Comparison of ENCODE assay signal across 27 cellular contexts in genomic region chr16:67864594-67864993, GRCh38. TPM values are rescaled to one million over a fixed set of nuclear protein-coding genes. Genes with fewer than 3 reads are reported as not detected.
DNase-seq lines count a peak whose midpoint lies in the region; ATAC-seq, FAIRE-seq and TF ChIP-seq lines count a peak whose summit lies in the region.
"Had no signal": no experiment of that assay in that cellular context is flagged by ENCODE, and none has a peak within 500 bp of the region (broad histone marks: within the 10 kb centered on the region; RNA-seq: fewer than 3 reads in every experiment).

No MANE protein-coding gene starts in this region.

- peaks cover 10 to 11% of the 10 kb centered on the region in 2 experiments; a peak in 4 of 5 replicates for H3K4me1 ChIP-seq in K562 (replicated peaks in 1 of 2; ENCODE audit: control insufficient read depth in 2 of 2, insufficient read depth in 2 of 2, low read length in 2 of 2)

- no peaks in the 10 kb centered on the region for H3K27me3 ChIP-seq in CD4-positive, alpha-beta T cell (ENCODE audit: control insufficient read depth, insufficient read depth, low read length)
- no peaks in the 10 kb centered on the region for H3K27me3 ChIP-seq in K562 (ENCODE audit: control insufficient read depth in 2 of 2, insufficient read depth in 2 of 2, low read length in 2 of 2)
- H3K27me3 ChIP-seq: body of pancreas, hepatocyte, pancreas had no signal

- H3K9me3 Mint-ChIP-seq in activated CD4-positive, alpha-beta T cell treated with anti-CD3 and anti-CD28 coated beads for 36 hours (ENCODE audit: low read depth): no peaks in the 10 kb centered on the region
- no peaks in the 10 kb centered on the region for H3K9me3 Mint-ChIP-seq in CD4-positive, alpha-beta T cell
- no peaks in the 10 kb centered on the region for H3K9me3 Mint-ChIP-seq in osteocyte (ENCODE audit: unreplicated experiment)
- H3K9me3 Mint-ChIP-seq: activated CD8-positive, alpha-beta T cell treated with anti-CD3 and anti-CD28 coated beads for 36 hours; activated naive CD8-positive, alpha-beta T cell treated with anti-CD3 and anti-CD28 coated beads, Interleukin-2, amount 50 U/mL, for 24 hours; CD8-positive, alpha-beta T cell; naive B cell had no signal

- in situ Hi-C loops in K562 (cut with MboI): no loop called here

- TF ChIP-seq CTCF in CD4-positive, alpha-beta T cell (IDR thresholded peaks at IDR 0.05): no peak
- TF ChIP-seq CTCF in K562 (IDR thresholded peaks at IDR 0.05 in 2 of 3, conservative IDR thresholded peaks at IDR 0.05 in 1 of 3; ENCODE audit: insufficient read depth in 2 of 3, low read depth in 1 of 3, low read length in 3 of 3): no peak
- no peak for TF ChIP-seq CTCF in osteocyte (IDR thresholded peaks at IDR 0.05)

- CTCF ChIA-PET in activated CD4-positive, alpha-beta T cell treated with anti-CD3 and anti-CD28 coated beads for 36 hours (lab: Charles Lee): interaction anchor here (4.9 kb wide), 1 partner anchor 48 kb away, joined by 22 read pairs; no protein-coding TSS in a partner anchor
- CTCF ChIA-PET in CD4-positive, alpha-beta T cell (lab: Charles Lee): interaction anchor here (4.4 kb wide), 1 partner anchor 48 kb away, joined by 21 read pairs; no protein-coding TSS in a partner anchor
- CTCF ChIA-PET in K562 (lab: Yijun Ruan, JAX; ENCODE audit: low intra/inter-chr PET ratio): interaction anchor here (0.6 to 1.7 kb wide), 3 partner anchors 23 to 192 kb away, joined by 3 to 13 read pairs (median 4); no protein-coding TSS in a partner anchor

- no peaks in the 10 kb centered on the region for H3K27me3 Mint-ChIP-seq in activated CD4-positive, alpha-beta T cell treated with anti-CD3 and anti-CD28 coated beads for 36 hours
- no peaks in the 10 kb centered on the region for H3K27me3 Mint-ChIP-seq in CD4-positive, alpha-beta T cell
- no peaks in the 10 kb centered on the region for H3K27me3 Mint-ChIP-seq in osteocyte (ENCODE audit: unreplicated experiment)
- H3K27me3 Mint-ChIP-seq: activated CD8-positive, alpha-beta T cell treated with anti-CD3 and anti-CD28 coated beads for 36 hours; activated naive CD8-positive, alpha-beta T cell treated with anti-CD3 and anti-CD28 coated beads, Interleukin-2, amount 50 U/mL, for 24 hours; naive B cell had no signal

- peaks cover 15% of the 10 kb centered on the region for H3K36me3 Mint-ChIP-seq in activated CD4-positive, alpha-beta T cell treated with anti-CD3 and anti-CD28 coated beads for 36 hours (ENCODE audit: low read depth)
- peaks cover 28% of the 10 kb centered on the region for H3K36me3 Mint-ChIP-seq in CD4-positive, alpha-beta T cell (ENCODE audit: low read depth)
- peaks cover 14% of the 10 kb centered on the region for H3K36me3 Mint-ChIP-seq in osteocyte (ENCODE audit: unreplicated experiment)
- H3K36me3 Mint-ChIP-seq: naive B cell had no signal

- H3K4me3 Mint-ChIP-seq in activated CD4-positive, alpha-beta T cell treated with anti-CD3 and anti-CD28 coated beads for 36 hours: no peak overlapping the region
- no peak overlapping the region for H3K4me3 Mint-ChIP-seq in CD4-positive, alpha-beta T cell
- H3K4me3 Mint-ChIP-seq in osteocyte (ENCODE audit: unreplicated experiment): no peak overlapping the region
- H3K4me3 Mint-ChIP-seq: activated CD8-positive, alpha-beta T cell treated with anti-CD3 and anti-CD28 coated beads for 36 hours; activated naive CD8-positive, alpha-beta T cell treated with anti-CD3 and anti-CD28 coated beads, Interleukin-2, amount 50 U/mL, for 24 hours; CD8-positive, alpha-beta T cell; naive B cell had no signal

- no peak for TF ChIP-seq RAD21 in K562 (CRISPR knock-in tag; conservative IDR thresholded peaks at IDR 0.05 in 1 of 2, IDR thresholded peaks at IDR 0.05 in 1 of 2)

- H3K9ac ChIP-seq in K562 (ENCODE audit: insufficient read depth in 1 of 2, low read depth in 2 of 2, low read length in 2 of 2): no peak overlapping the region

- no peak for DNase-seq in activated CD4-positive, alpha-beta T cell treated with anti-CD3 and anti-CD28 coated beads for 36 hours
- DNase-seq in activated CD4-positive, alpha-beta T cell treated with anti-CD3 and anti-CD28 coated beads, Interleukin-2, amount 50 U/mL, for 4 hours: no peak
- no peak for DNase-seq in CD4-positive, alpha-beta T cell
- DNase-seq in K562 (ENCODE audit: extremely low read depth in 1 of 4, low spot score in 3 of 4) (no peak), osteocyte (ENCODE audit: extremely low spot score, unreplicated experiment) (no peak), dermis blood vessel endothelial cell (no peak)
- DNase-seq: activated effector memory CD4-positive, alpha-beta T cell treated with anti-CD3 and anti-CD28 coated beads, Interleukin-2, amount 50 U/mL, for 16 hours; activated naive CD8-positive, alpha-beta T cell treated with anti-CD3 and anti-CD28 coated beads, Interleukin-2, amount 50 U/mL, for 24 hours; CD8-positive, alpha-beta T cell; DMS153; effector CD4-positive, alpha-beta T cell; naive B cell; NCI-H1694; NCI-H2171; NCI-H524 treated with DMSO at 0.1 percent for 48 hours; substantia nigra had no signal

- POLR2A ChIA-PET in activated CD4-positive, alpha-beta T cell treated with anti-CD3 and anti-CD28 coated beads for 36 hours (lab: Charles Lee): interaction anchor here (0.6 kb wide), 1 partner anchor 15 kb away, joined by 3 read pairs; no protein-coding TSS in a partner anchor
- POLR2A ChIA-PET in CD4-positive, alpha-beta T cell (lab: Charles Lee): no interaction called here
- POLR2A ChIA-PET in K562 (lab: Yijun Ruan, JAX): interaction anchor here (0.7 kb wide), 1 partner anchor 12 kb away, joined by 3 read pairs; no protein-coding TSS in a partner anchor

- H3K79me2 ChIP-seq in K562 (ENCODE audit: control insufficient read depth, insufficient read depth, low read length): peaks cover 53% of the 10 kb centered on the region

- no peak overlapping the region for H3K4me2 ChIP-seq in K562 (ENCODE audit: insufficient read depth, low read length)
- H3K4me2 ChIP-seq: hepatocyte had no signal

- no peaks in the 10 kb centered on the region for H3K9me1 ChIP-seq in K562 (ENCODE audit: control insufficient read depth, insufficient read depth, low read length)

- peaks cover 84% of the 10 kb centered on the region; the same call in 2 of the 3 replicates for H3K36me3 ChIP-seq in K562 (ENCODE audit: control insufficient read depth, insufficient read depth, low read length)

- peak overlapping the region; percentile 15 for H3K27ac Mint-ChIP-seq in activated CD4-positive, alpha-beta T cell treated with anti-CD3 and anti-CD28 coated beads for 36 hours
- H3K27ac Mint-ChIP-seq in CD4-positive, alpha-beta T cell: peak overlapping the region; percentile 22
- H3K27ac Mint-ChIP-seq in osteocyte (ENCODE audit: unreplicated experiment): peak overlapping the region; percentile 60
- H3K27ac Mint-ChIP-seq: activated CD8-positive, alpha-beta T cell treated with anti-CD3 and anti-CD28 coated beads for 36 hours; CD8-positive, alpha-beta T cell had no signal

- BruUV-seq in K562 (replicated peaks; lab: Mats Ljungman, UMichigan): no TSS peak

- no peak overlapping the region for H3K4me3 ChIP-seq in K562
- H3K4me3 ChIP-seq: body of pancreas, hepatocyte, pancreas had no signal

- H2AFZ ChIP-seq in K562 (ENCODE audit: low read depth, low read length): no peak overlapping the region
- H2AFZ ChIP-seq: hepatocyte had no signal

- H3K9me3 ChIP-seq in CD4-positive, alpha-beta T cell (ENCODE audit: control insufficient read depth, low read length): no peaks in the 10 kb centered on the region
- no peaks in the 10 kb centered on the region for H3K9me3 ChIP-seq in K562 (replicated peaks; ENCODE audit: control insufficient read depth, insufficient read depth, low read depth, low read length)
- H3K9me3 ChIP-seq: body of pancreas, pancreas had no signal

- peak; percentile 26 for ATAC-seq in activated CD4-positive, alpha-beta T cell treated with anti-CD3 and anti-CD28 coated beads for 36 hours
- ATAC-seq in CD4-positive, alpha-beta T cell (ENCODE audit: poor library complexity): no peak
- ATAC-seq in K562: peak; percentile 59; the same call in 2 of the 3 replicates
- no peak for ATAC-seq in GM19395 (IDR thresholded peaks at IDR 0.05; ENCODE audit: unreplicated experiment)
- no peak for ATAC-seq in HG02852 (IDR thresholded peaks at IDR 0.05; ENCODE audit: unreplicated experiment)
- ATAC-seq: activated naive CD8-positive, alpha-beta T cell treated with anti-CD3 and anti-CD28 coated beads, Interleukin-2, amount 50 U/mL, for 24 hours; body of pancreas had no signal

- H3K27ac ChIP-seq in CD4-positive, alpha-beta T cell (ENCODE audit: low read depth, low read length): no peak overlapping the region
- H3K27ac ChIP-seq in K562 (ENCODE audit: extremely low read depth, low read depth, low read length): no peak overlapping the region
- H3K27ac ChIP-seq: hepatocyte, VCaP had no signal

- no peak for FAIRE-seq in K562 (lab: Jason Lieb, UNC)
- FAIRE-seq: pancreas had no signal

- no peaks in the 10 kb centered on the region for H3K4me1 Mint-ChIP-seq in activated CD4-positive, alpha-beta T cell treated with anti-CD3 and anti-CD28 coated beads for 36 hours
- no peaks in the 10 kb centered on the region for H3K4me1 Mint-ChIP-seq in CD4-positive, alpha-beta T cell (ENCODE audit: low read depth)
- H3K4me1 Mint-ChIP-seq in osteocyte (ENCODE audit: unreplicated experiment): peaks cover 26% of the 10 kb centered on the region

- intact Hi-C loops in activated CD4-positive, alpha-beta T cell treated with anti-CD3 and anti-CD28 coated beads for 36 hours (cut with DNase I, micrococcal nuclease): no loop called here
- intact Hi-C loops in CD4-positive, alpha-beta T cell (cut with DNase I, micrococcal nuclease): no loop called here
- intact Hi-C loops in K562 (cut with micrococcal nuclease): no loop called here

- WGBS in K562 (ENCODE audit: insufficient coverage, low coverage, missing lambda C conversion rate): 60% methylated on average over 2 of the region's 2 CpGs

- TF ChIP-seq EP300 in K562 (IDR thresholded peaks at IDR 0.05; ENCODE audit: low read length): no peak

- H4K20me1 ChIP-seq in K562 (replicated peaks; ENCODE audit: control insufficient read depth, insufficient read depth, low read length): peaks cover 27% of the 10 kb centered on the region

- no peak for TF ChIP-seq POLR2A in K562 (conservative IDR thresholded peaks at IDR 0.05)

RNA-seq across cellular contexts. Expression of gene EDC4, which starts 8.3 kb away (rescaled TPM):
- 10 to 100 TPM; 92.8 to 96.9 TPM for total RNA-seq in activated CD4-positive, alpha-beta T cell treated with anti-CD3 and anti-CD28 coated beads for 36 hours
- 100 to 1,000 TPM; 134 to 145 TPM for total RNA-seq in CD4-positive, alpha-beta T cell
- total RNA-seq in K562 (2011; cell fraction: chromatin; rRNA removed; ENCODE audit: low replicate concordance): 174 and 524 TPM in 2 replicates
- 286 and 293 TPM in 2 replicates for total RNA-seq in K562 (2011; cell fraction: nucleolus; rRNA removed)
- 178 and 194 TPM in 2 replicates for total RNA-seq in K562 (2011; cell fraction: nucleoplasm; rRNA removed)
- total RNA-seq in K562 (2014; rRNA removed) (84.6 and 102 TPM in 2 replicates), K562 (2014; rRNA removed; fragmentation: Illumina TruSeq; extraction: Trizol) (59.5 and 74.0 TPM in 2 replicates), K562 (2015; rRNA removed; fragmentation: Illumina TruSeq; extraction: Trizol) (68.9 and 71.2 TPM in 2 replicates), K562 (2021) (111 and 131 TPM in 2 replicates), osteocyte (68.2 and 75.4 TPM in 2 replicates), dermis blood vessel endothelial cell (58.2 and 85.1 TPM in 2 replicates)
- polyA plus RNA-seq in K562 (2011; rRNA removed) (63.0 and 84.1 TPM in 2 replicates), K562 (2014; fragmentation: Illumina TruSeq; extraction: Trizol) (106 and 113 TPM in 2 replicates), K562 (2014; fragmentation: Nextera tagmentation; extraction: Ambion mirVana) (1 to 10 TPM; 1.1 to 2.7 TPM), K562 (2014; rRNA removed) (72.2 and 91.1 TPM in 2 replicates)
- 87.9 and 129 TPM in 2 replicates for polyA plus RNA-seq in K562 (2011; cell fraction: cytosol; rRNA removed)
- 408 and 453 TPM in 2 replicates for polyA plus RNA-seq in K562 (2011; cell fraction: nucleus; rRNA removed)
- polyA plus RNA-seq in K562 (2012): 75.2 and 111 TPM in 2 replicates
- 56.9 and 154 TPM in 2 replicates for polyA minus RNA-seq in K562 (2011; rRNA and poly(A)+ RNA removed)
- 115 and 124 TPM in 2 replicates for polyA minus RNA-seq in K562 (2011; cell fraction: cytosol; rRNA and poly(A)+ RNA removed)
- 72.2 and 91.3 TPM in 2 replicates for polyA minus RNA-seq in K562 (2011; cell fraction: nucleus; rRNA and poly(A)+ RNA removed)

RNA-seq across cellular contexts. Expression of gene CENPT, which starts 17.1 kb away (rescaled TPM):
- 10 to 100 TPM; 34.9 to 48.6 TPM for total RNA-seq in activated CD4-positive, alpha-beta T cell treated with anti-CD3 and anti-CD28 coated beads for 36 hours
- 10 to 100 TPM; 77.5 to 84.1 TPM for total RNA-seq in CD4-positive, alpha-beta T cell
- 148 and 303 TPM in 2 replicates for total RNA-seq in K562 (2011; cell fraction: chromatin; rRNA removed; ENCODE audit: low replicate concordance)
- total RNA-seq in K562 (2011; cell fraction: nucleolus; rRNA removed): 234 and 236 TPM in 2 replicates
- total RNA-seq in K562 (2011; cell fraction: nucleoplasm; rRNA removed): 115 and 154 TPM in 2 replicates
- total RNA-seq in K562 (2014; rRNA removed): 67.1 and 73.7 TPM in 2 replicates
- total RNA-seq in K562 (2014; rRNA removed; fragmentation: Illumina TruSeq; extraction: Trizol): 15.1 and 20.1 TPM in 2 replicates
- total RNA-seq in K562 (2015; rRNA removed; fragmentation: Illumina TruSeq; extraction: Trizol): 37.7 and 39.7 TPM in 2 replicates
- 62.9 and 65.7 TPM in 2 replicates for total RNA-seq in K562 (2021)
- polyA plus RNA-seq in K562 (2011; rRNA removed): 44.1 and 57.0 TPM in 2 replicates
- 50.3 and 77.4 TPM in 2 replicates for polyA plus RNA-seq in K562 (2011; cell fraction: cytosol; rRNA removed)
- polyA plus RNA-seq in K562 (2011; cell fraction: nucleus; rRNA removed): 431 and 574 TPM in 2 replicates
- polyA plus RNA-seq in K562 (2012): 56.5 and 66.4 TPM in 2 replicates
- 55.2 and 57.7 TPM in 2 replicates for polyA plus RNA-seq in K562 (2014; fragmentation: Illumina TruSeq; extraction: Trizol)
- 1 to 10 TPM; 3.6 to 8.3 TPM for polyA plus RNA-seq in K562 (2014; fragmentation: Nextera tagmentation; extraction: Ambion mirVana)
- 89.1 and 94.2 TPM in 2 replicates for polyA plus RNA-seq in K562 (2014; rRNA removed)
- 22.1 and 23.9 TPM in 2 replicates for polyA minus RNA-seq in K562 (2011; rRNA and poly(A)+ RNA removed)
- polyA minus RNA-seq in K562 (2011; cell fraction: cytosol; rRNA and poly(A)+ RNA removed): 24.4 and 24.6 TPM in 2 replicates
- polyA minus RNA-seq in K562 (2011; cell fraction: nucleus; rRNA and poly(A)+ RNA removed): 66.0 and 75.9 TPM in 2 replicates
- total RNA-seq in osteocyte: 46.3 and 51.2 TPM in 2 replicates
- total RNA-seq in dermis blood vessel endothelial cell: 21.7 and 30.0 TPM in 2 replicates

RNA-seq across cellular contexts. Expression of gene NUTF2, which starts 17.9 kb away (rescaled TPM):
- total RNA-seq in activated CD4-positive, alpha-beta T cell treated with anti-CD3 and anti-CD28 coated beads for 36 hours: 100 to 1,000 TPM; 156 to 249 TPM
- total RNA-seq in CD4-positive, alpha-beta T cell: 10 to 100 TPM; 24.0 to 25.7 TPM
- 64.0 and 124 TPM in 2 replicates for total RNA-seq in K562 (2011; cell fraction: chromatin; rRNA removed; ENCODE audit: low replicate concordance)
- total RNA-seq in K562 (2011; cell fraction: nucleolus; rRNA removed): 96.3 and 98.1 TPM in 2 replicates
- total RNA-seq in K562 (2011; cell fraction: nucleoplasm; rRNA removed): 87.5 and 97.2 TPM in 2 replicates
- total RNA-seq in K562 (2014; rRNA removed) (118 and 124 TPM in 2 replicates), K562 (2014; rRNA removed; fragmentation: Illumina TruSeq; extraction: Trizol) (106 and 111 TPM in 2 replicates), K562 (2015; rRNA removed; fragmentation: Illumina TruSeq; extraction: Trizol) (129 and 147 TPM in 2 replicates), K562 (2021) (141 and 146 TPM in 2 replicates), osteocyte (121 and 125 TPM in 2 replicates), dermis blood vessel endothelial cell (176 and 260 TPM in 2 replicates)
- polyA plus RNA-seq in K562 (2011; rRNA removed) (125 and 181 TPM in 2 replicates), K562 (2014; fragmentation: Illumina TruSeq; extraction: Trizol) (199 and 236 TPM in 2 replicates), K562 (2014; fragmentation: Nextera tagmentation; extraction: Ambion mirVana) (100 to 1,000 TPM; 244 to 246 TPM), K562 (2014; rRNA removed) (183 and 248 TPM in 2 replicates)
- polyA plus RNA-seq in K562 (2011; cell fraction: cytosol; rRNA removed): 221 and 371 TPM in 2 replicates
- 195 and 197 TPM in 2 replicates for polyA plus RNA-seq in K562 (2011; cell fraction: nucleus; rRNA removed)
- 129 and 256 TPM in 2 replicates for polyA plus RNA-seq in K562 (2012)
- 180 and 188 TPM in 2 replicates for polyA minus RNA-seq in K562 (2011; rRNA and poly(A)+ RNA removed)
- 133 and 184 TPM in 2 replicates for polyA minus RNA-seq in K562 (2011; cell fraction: cytosol; rRNA and poly(A)+ RNA removed)
- 39.2 and 62.3 TPM in 2 replicates for polyA minus RNA-seq in K562 (2011; cell fraction: nucleus; rRNA and poly(A)+ RNA removed)

RNA-seq across cellular contexts. Expression of gene NRN1L, which starts 20.1 kb away (rescaled TPM):
- total RNA-seq in activated CD4-positive, alpha-beta T cell treated with anti-CD3 and anti-CD28 coated beads for 36 hours: not detected
- 1 to 10 TPM; 2.9 to 4.4 TPM for total RNA-seq in CD4-positive, alpha-beta T cell
- total RNA-seq in K562 (2011; cell fraction: chromatin; rRNA removed; ENCODE audit: low replicate concordance): 0.60 TPM in 1 of 2 replicates, not detected in the other
- 0.83 and 1.6 TPM in 2 replicates for total RNA-seq in K562 (2011; cell fraction: nucleolus; rRNA removed)
- total RNA-seq in K562 (2011; cell fraction: nucleoplasm; rRNA removed): 1.3 and 1.8 TPM in 2 replicates
- total RNA-seq in K562 (2014; rRNA removed) (0.45 and 0.59 TPM in 2 replicates), K562 (2014; rRNA removed; fragmentation: Illumina TruSeq; extraction: Trizol) (not detected in 2 replicates), K562 (2015; rRNA removed; fragmentation: Illumina TruSeq; extraction: Trizol) (not detected in 2 replicates), K562 (2021) (0.47 and 0.86 TPM in 2 replicates), osteocyte (1.4 and 1.5 TPM in 2 replicates), dermis blood vessel endothelial cell (0.14 and 0.51 TPM in 2 replicates)
- polyA plus RNA-seq in K562 (2011; rRNA removed) (0.22 TPM in 1 of 2 replicates, not detected in the other), K562 (2014; fragmentation: Illumina TruSeq; extraction: Trizol) (0.47 TPM in 1 of 2 replicates, not detected in the other), K562 (2014; fragmentation: Nextera tagmentation; extraction: Ambion mirVana) (not detected), K562 (2014; rRNA removed) (0.43 and 0.64 TPM in 2 replicates)
- 0.75 and 1.9 TPM in 2 replicates for polyA plus RNA-seq in K562 (2011; cell fraction: cytosol; rRNA removed)
- 3.1 and 4.8 TPM in 2 replicates for polyA plus RNA-seq in K562 (2011; cell fraction: nucleus; rRNA removed)
- 0.20 and 2.4 TPM in 2 replicates for polyA plus RNA-seq in K562 (2012)
- polyA minus RNA-seq in K562 (2011; rRNA and poly(A)+ RNA removed): not detected in 2 replicates
- polyA minus RNA-seq in K562 (2011; cell fraction: cytosol; rRNA and poly(A)+ RNA removed): not detected in 2 replicates
- not detected in 2 replicates for polyA minus RNA-seq in K562 (2011; cell fraction: nucleus; rRNA and poly(A)+ RNA removed)
- total RNA-seq: A172, body of pancreas, G401, H4, urinary bladder had no signal
- polyA plus RNA-seq: hepatocyte had no signal

RNA-seq across cellular contexts. Expression of gene THAP11, which starts 22.5 kb away (rescaled TPM):
- 10 to 100 TPM; 31.8 to 34.5 TPM for total RNA-seq in activated CD4-positive, alpha-beta T cell treated with anti-CD3 and anti-CD28 coated beads for 36 hours
- 10 to 100 TPM; 31.2 to 32.1 TPM for total RNA-seq in CD4-positive, alpha-beta T cell
- 4.2 and 10.7 TPM in 2 replicates for total RNA-seq in K562 (2011; cell fraction: chromatin; rRNA removed; ENCODE audit: low replicate concordance)
- 12.9 and 13.3 TPM in 2 replicates for total RNA-seq in K562 (2011; cell fraction: nucleolus; rRNA removed)
- 9.1 and 9.5 TPM in 2 replicates for total RNA-seq in K562 (2011; cell fraction: nucleoplasm; rRNA removed)
- total RNA-seq in K562 (2014; rRNA removed) (31.6 and 38.1 TPM in 2 replicates), K562 (2014; rRNA removed; fragmentation: Illumina TruSeq; extraction: Trizol) (12.4 and 13.5 TPM in 2 replicates), K562 (2015; rRNA removed; fragmentation: Illumina TruSeq; extraction: Trizol) (21.1 and 21.5 TPM in 2 replicates), K562 (2021) (30.1 TPM in 2 replicates), osteocyte (29.5 and 30.0 TPM in 2 replicates), dermis blood vessel endothelial cell (62.3 and 64.0 TPM in 2 replicates)
- polyA plus RNA-seq in K562 (2011; rRNA removed) (22.5 TPM in 2 replicates), K562 (2014; fragmentation: Illumina TruSeq; extraction: Trizol) (12.0 and 14.7 TPM in 2 replicates), K562 (2014; fragmentation: Nextera tagmentation; extraction: Ambion mirVana) (1 to 10 TPM; 2.4 to 3.6 TPM), K562 (2014; rRNA removed) (21.4 and 24.7 TPM in 2 replicates)
- 23.6 and 48.9 TPM in 2 replicates for polyA plus RNA-seq in K562 (2011; cell fraction: cytosol; rRNA removed)
- 14.9 and 15.4 TPM in 2 replicates for polyA plus RNA-seq in K562 (2011; cell fraction: nucleus; rRNA removed)
- 18.6 and 23.6 TPM in 2 replicates for polyA plus RNA-seq in K562 (2012)
- 12.6 and 16.7 TPM in 2 replicates for polyA minus RNA-seq in K562 (2011; rRNA and poly(A)+ RNA removed)
- 13.6 and 15.6 TPM in 2 replicates for polyA minus RNA-seq in K562 (2011; cell fraction: cytosol; rRNA and poly(A)+ RNA removed)
- 5.3 and 7.9 TPM in 2 replicates for polyA minus RNA-seq in K562 (2011; cell fraction: nucleus; rRNA and poly(A)+ RNA removed)

Comparison
In these comparisons a context has a peak if more than half of its experiments do, and no peak if none do; other contexts are left out.
1. ATAC-seq: peak in activated CD4-positive, alpha-beta T cell treated with anti-CD3 and anti-CD28 coated beads for 36 hours (single experiment) and K562 (single experiment); none in CD4-positive, alpha-beta T cell (single experiment), GM19395 (single experiment) and HG02852 (single experiment).
2. Peak in every context shown above with its lines, with median percentiles within 50 percentile points of each other: H3K27ac Mint-ChIP-seq.